In genomic region chr10:109892885-109893284, GRCh38 we compare ENCODE assay signal across 11 cellular contexts. TPM values are rescaled to one million over a fixed set of nuclear protein-coding genes. Genes with fewer than 3 reads are reported as not detected.
DNase-seq lines count a peak whose midpoint lies in the region; ATAC-seq, FAIRE-seq and TF ChIP-seq lines count a peak whose summit lies in the region.
"Had no signal": no experiment of that assay in that cellular context is flagged by ENCODE, and none has a peak within 500 bp of the region (broad histone marks: within the 10 kb centered on the region; RNA-seq: fewer than 3 reads in every experiment).

No MANE protein-coding gene starts in this region.

- peak overlapping the region in 1 of 2 experiments; percentile 37 for H3K18ac ChIP-seq in mesenchymal stem cell (ENCODE audit: low read depth in 1 of 2, low read length in 2 of 2)

- TF ChIP-seq CTCF in right lobe of liver (IDR thresholded peaks at IDR 0.05) (no peak), HepG2 (CRISPR knock-in tag; IDR thresholded peaks at IDR 0.05) (no peak)

- H3K27me3 ChIP-seq in right lobe of liver (no peaks in the 10 kb centered on the region), HepG2 (ENCODE audit: control insufficient read depth in 1 of 2, insufficient read depth in 2 of 2, low read length in 2 of 2) (no peaks in the 10 kb centered on the region), mesenchymal stem cell (ENCODE audit: control insufficient read depth in 1 of 2, insufficient read depth in 1 of 2, low read length in 2 of 2) (no peaks in the 10 kb centered on the region)
- H3K27me3 ChIP-seq: MG63 had no signal

- no peaks in the 10 kb centered on the region for H3K79me2 ChIP-seq in HepG2 (ENCODE audit: insufficient read depth, low read length)

- in situ Hi-C loops in HepG2 (cut with HindIII; ENCODE audit: extremely low pct_ligation_motif_present, low pct_unique_long_range_greater_than_20kb), result loop anchor here (25.0 kb wide), 1 partner anchor 119 kb away; the partner anchor contains the start of gene ADD3

- peaks cover 0 to 24% (median 0%) of the 10 kb centered on the region in 4 donors for H3K4me1 ChIP-seq in right lobe of liver
- no peaks in the 10 kb centered on the region for H3K4me1 ChIP-seq in HepG2 (ENCODE audit: insufficient read depth, low read length)
- peaks cover 24% of the 10 kb centered on the region for H3K4me1 ChIP-seq in mesenchymal stem cell (ENCODE audit: control insufficient read depth, insufficient read depth, low read depth, low read length)

- DNase-seq in right lobe of liver (no peak), HepG2 (ENCODE audit: low spot score) (no peak), caudate nucleus (lab: John Stamatoyannopoulos, UW) (peak in 39 of 61 donors; percentile 8 to 91 (median 52)), mesenchymal stem cell (no peak), foreskin melanocyte (no peak)
- no peak for DNase-seq in activated CD4-positive, CD25-positive, alpha-beta regulatory T cell (lab: John Stamatoyannopoulos, UW)
- DNase-seq: MG63 had no signal

- no peak overlapping the region for H2BK12ac ChIP-seq in mesenchymal stem cell (ENCODE audit: low read length in 2 of 2)

- no peak for TF ChIP-seq POLR2A in right lobe of liver (IDR thresholded peaks at IDR 0.05)
- TF ChIP-seq POLR2A in HepG2 (IDR thresholded peaks at IDR 0.05; ENCODE audit: insufficient read depth in 1 of 2, low read depth in 2 of 2, low read length in 2 of 2), result no peak

- H3K79me1 ChIP-seq in mesenchymal stem cell (replicated peaks; ENCODE audit: low read length, poor library complexity, severe bottlenecking), result peaks cover 30% of the 10 kb centered on the region

- no peak for TF ChIP-seq EP300 in HepG2 (IDR thresholded peaks at IDR 0.05; ENCODE audit: low read depth in 2 of 2, low read length in 2 of 2)
- TF ChIP-seq EP300 in HepG2 (CRISPR knock-in tag; IDR thresholded peaks at IDR 0.05; ENCODE audit: borderline replicate concordance), result no peak

- FAIRE-seq in HepG2 (lab: Jason Lieb, UNC), result no peak
- FAIRE-seq: frontal cortex had no signal

- ATAC-seq in right lobe of liver, result peak; percentile 9 to 52 (median 28)
- ATAC-seq in HepG2, result no peak
- ATAC-seq in GM21447 (IDR thresholded peaks at IDR 0.05; ENCODE audit: unreplicated experiment), result no peak
- ATAC-seq in GM18511 (IDR thresholded peaks at IDR 0.05; ENCODE audit: unreplicated experiment), result no peak

- no peak overlapping the region for H2BK5ac ChIP-seq in mesenchymal stem cell (ENCODE audit: low read depth, low read length, poor library complexity, severe bottlenecking)

- H3K27ac ChIP-seq in right lobe of liver, result peak overlapping the region in 1 of 3 donors; percentile 17
- no peak overlapping the region for H3K27ac ChIP-seq in HepG2 (ENCODE audit: extremely low read length, insufficient read depth, low read length)
- H3K27ac ChIP-seq in caudate nucleus (ENCODE audit: low read depth, low read length), result peak overlapping the region; percentile 77
- H3K27ac ChIP-seq in mesenchymal stem cell (ENCODE audit: low read length, poor library complexity, severe bottlenecking), result no peak overlapping the region
- H3K27ac ChIP-seq: C4-2B had no signal

- no peak overlapping the region for H2BK120ac ChIP-seq in mesenchymal stem cell (ENCODE audit: low read depth, low read length)

- CTCF ChIA-PET in HepG2 (lab: Yijun Ruan, JAX; ENCODE audit: low intra/inter-chr PET ratio, low total read pairs), result no interaction called here

- no peak for TF ChIP-seq RAD21 in HepG2 (CRISPR knock-in tag; IDR thresholded peaks at IDR 0.05)

- no peak overlapping the region for H3K9ac ChIP-seq in HepG2 (ENCODE audit: insufficient read depth, low read depth, low read length)
- peak overlapping the region; percentile 77 for H3K9ac ChIP-seq in mesenchymal stem cell (ENCODE audit: low read length)

- H3K4ac ChIP-seq in mesenchymal stem cell (ENCODE audit: low read depth in 1 of 2, low read length in 2 of 2), result no peak overlapping the region

- no peaks in the 10 kb centered on the region for H4K20me1 ChIP-seq in HepG2 (ENCODE audit: insufficient read depth, low read length)

- BruUV-seq in HepG2 (replicated peaks; lab: Mats Ljungman, UMichigan), result no TSS peak

- no peak overlapping the region for H2BK15ac ChIP-seq in mesenchymal stem cell (ENCODE audit: low read depth, poor library complexity, severe bottlenecking)

- POLR2A ChIA-PET in HepG2 (lab: Yijun Ruan, JAX), result no interaction called here

- H4K91ac ChIP-seq in mesenchymal stem cell (ENCODE audit: low read length), result no peak overlapping the region

- H3K4me3 ChIP-seq in right lobe of liver (no peak overlapping the region), HepG2 (replicated peaks in 1 of 3; ENCODE audit: insufficient read depth in 1 of 3, low read depth in 2 of 3, low read length in 3 of 3) (no peak overlapping the region), mesenchymal stem cell (ENCODE audit: insufficient read depth in 1 of 2, low read depth in 1 of 2, low read length in 2 of 2) (peak overlapping the region in 1 of 2 experiments; percentile 46)
- H3K4me3 ChIP-seq: MG63 had no signal

- H3K36me3 ChIP-seq in right lobe of liver (peaks cover 0 to 16% (median 6%) of the 10 kb centered on the region in 4 donors), HepG2 (replicated peaks in 1 of 2; ENCODE audit: control insufficient read depth in 1 of 2, insufficient read depth in 2 of 2, low read length in 2 of 2) (peaks cover 13 to 23% of the 10 kb centered on the region in 2 experiments; a peak in 4 of 5 replicates), mesenchymal stem cell (ENCODE audit: control insufficient read depth in 1 of 2, insufficient read depth in 2 of 2, low read depth in 1 of 2, low read length in 2 of 2) (peaks cover 16 to 23% of the 10 kb centered on the region in 2 experiments)

- H3K4me2 ChIP-seq in HepG2 (ENCODE audit: low read depth, low read length) (no peak overlapping the region), mesenchymal stem cell (ENCODE audit: low read length, poor library complexity, severe bottlenecking) (no peak overlapping the region)

- H3K9me3 ChIP-seq in right lobe of liver (no peaks in the 10 kb centered on the region), HepG2 (ENCODE audit: low read length) (no peaks in the 10 kb centered on the region), mesenchymal stem cell (ENCODE audit: control insufficient read depth, low read length) (no peaks in the 10 kb centered on the region)
- H3K9me3 ChIP-seq: MG63 had no signal

- no peak overlapping the region for H3K23ac ChIP-seq in mesenchymal stem cell (ENCODE audit: low read length in 2 of 2)

- H2AFZ ChIP-seq in HepG2 (ENCODE audit: low read length), result no peak overlapping the region
- no peak overlapping the region for H2AFZ ChIP-seq in mesenchymal stem cell (ENCODE audit: low read depth, low read length)

- no peak overlapping the region for H3K14ac ChIP-seq in mesenchymal stem cell (ENCODE audit: low read length in 2 of 2)

- H4K8ac ChIP-seq in mesenchymal stem cell (ENCODE audit: low read length), result no peak overlapping the region

- H2AK5ac ChIP-seq in mesenchymal stem cell (ENCODE audit: low read length, severe bottlenecking), result no peak overlapping the region

- intact Hi-C loops in right lobe of liver (cut with DNase I), result no loop called here
- intact Hi-C loops in HepG2 (cut with micrococcal nuclease; ENCODE audit: unreplicated experiment), result no loop called here

- WGBS in right lobe of liver (ENCODE audit: insufficient coverage, low coverage, low lambda C conversion rate, missing lambda C conversion rate), result 76% methylated on average over 8 of the region's 9 CpGs
- WGBS in HepG2 (ENCODE audit: low lambda C conversion rate), result 95% methylated on average over 7 of the region's 9 CpGs
- 89% methylated on average over 9 of the region's 9 CpGs for WGBS in mesenchymal stem cell

TF ChIP-seq in HepG2, 621 proteins besides CTCF, POLR2A, EP300 and RAD21 (continues in another document):
- TF ChIP-seq ARHGAP35 (CRISPR knock-in tag; IDR thresholded peaks at IDR 0.05; ENCODE audit: borderline replicate concordance) (no peak), HNRNPK (IDR thresholded peaks at IDR 0.05; ENCODE audit: low read depth, low read length, poor library complexity, severe bottlenecking) (no peak), MAFF (IDR thresholded peaks at IDR 0.05; ENCODE audit: low read depth, low read length) (no peak)

RNA-seq across cellular contexts. Expression of gene XPNPEP1, which starts 30.4 kb away (rescaled TPM):
- total RNA-seq in right lobe of liver (10 to 100 TPM; 13.9 to 57.8 (median 29.4) TPM), HepG2 (2016; rRNA removed; fragmentation: Illumina TruSeq; extraction: Trizol) (28.4 and 30.3 TPM in 2 replicates)
- 4.1 and 5.8 TPM in 2 replicates for total RNA-seq in HepG2 (2016; cell fraction: cytosol; rRNA removed; fragmentation: Illumina TruSeq; extraction: Trizol; ENCODE audit: low read depth)
- total RNA-seq in HepG2 (2016; cell fraction: insoluble cytoplasmic fraction; rRNA removed; fragmentation: Illumina TruSeq; extraction: Trizol), result 29.5 and 30.7 TPM in 2 replicates
- total RNA-seq in HepG2 (2016; cell fraction: membrane; rRNA removed; fragmentation: Illumina TruSeq; extraction: Trizol), result 12.3 and 13.8 TPM in 2 replicates
- 39.8 and 40.1 TPM in 2 replicates for total RNA-seq in HepG2 (2016; cell fraction: nucleus; rRNA removed; fragmentation: Illumina TruSeq; extraction: Trizol)
- 55.5 and 76.1 TPM in 2 replicates for polyA plus RNA-seq in HepG2 (2011; rRNA removed)
- 65.7 and 89.1 TPM in 2 replicates for polyA plus RNA-seq in HepG2 (2011; cell fraction: cytosol; rRNA removed)
- polyA plus RNA-seq in HepG2 (2011; cell fraction: nucleus; rRNA removed), result 262 and 282 TPM in 2 replicates
- polyA plus RNA-seq in HepG2 (2012), result 18.0 and 24.0 TPM in 2 replicates
- polyA plus RNA-seq in HepG2 (2016; cell fraction: cytosol; fragmentation: Illumina TruSeq; extraction: Trizol; ENCODE audit: low read depth), result 2.7 and 2.8 TPM in 2 replicates
- polyA plus RNA-seq in HepG2 (2016; cell fraction: insoluble cytoplasmic fraction; fragmentation: Illumina TruSeq; extraction: Trizol; ENCODE audit: low read depth), result 25.0 and 28.1 TPM in 2 replicates
- polyA plus RNA-seq in HepG2 (2016; cell fraction: membrane; fragmentation: Illumina TruSeq; extraction: Trizol; ENCODE audit: low read depth), result 6.2 and 7.9 TPM in 2 replicates
- polyA plus RNA-seq in HepG2 (2016; cell fraction: nucleus; fragmentation: Illumina TruSeq; extraction: Trizol; ENCODE audit: insufficient read depth, low read depth), result 37.8 and 41.4 TPM in 2 replicates
- polyA minus RNA-seq in HepG2 (2011; rRNA and poly(A)+ RNA removed; ENCODE audit: low replicate concordance), result 225 and 394 TPM in 2 replicates
- 40.2 and 54.6 TPM in 2 replicates for polyA minus RNA-seq in HepG2 (2011; cell fraction: cytosol; rRNA and poly(A)+ RNA removed)
- 110 and 137 TPM in 2 replicates for polyA minus RNA-seq in HepG2 (2011; cell fraction: nucleus; rRNA and poly(A)+ RNA removed)
- 48.5 TPM for polyA plus RNA-seq in mesenchymal stem cell (2013, experiment 1 of 2)
- 47.3 TPM for polyA plus RNA-seq in mesenchymal stem cell (2013, experiment 2 of 2)

Comparison
In these comparisons a context has a peak if more than half of its experiments do, and no peak if none do; other contexts are left out.
1. ATAC-seq: peak in right lobe of liver (4 of 4); none in HepG2 (single experiment), GM21447 (single experiment) and GM18511 (single experiment).
2. DNase-seq: peak in caudate nucleus (39 of 61); none in right lobe of liver (0 of 3), HepG2 (single experiment), mesenchymal stem cell (single experiment), foreskin melanocyte (single experiment) and activated CD4-positive, CD25-positive, alpha-beta regulatory T cell (0 of 4).